ENCODE assay signal across 9 cellular contexts in genomic region chr22:38080847-38081635, GRCh38. TPM values are rescaled to one million over a fixed set of nuclear protein-coding genes. Genes with fewer than 3 reads are reported as not detected.
A peak's percentile ranks its signal among the peaks of the same experiment; 100 is the strongest.
DNase-seq lines count a peak whose midpoint lies in the region; ATAC-seq, FAIRE-seq and TF ChIP-seq lines count a peak whose summit lies in the region.
"Had no signal": no experiment of that assay in that cellular context is flagged by ENCODE, and none has a peak within 500 bp of the region (broad histone marks: within the 10 kb centered on the region; RNA-seq: fewer than 3 reads in every experiment).

No MANE protein-coding gene starts in this region.

- no peak for TF ChIP-seq POLR2A in GM12891 (IDR thresholded peaks at IDR 0.05; ENCODE audit: low read depth, low read length)

- DNase-seq in stimulated activated CD4-positive, alpha-beta T cell treated with anti-CD3 and anti-CD28 coated beads, Interleukin-12 subunit alpha, Interleukin-12 subunit beta, amount 100 ng/mL, for 4 hours = peak; percentile 13
- no peak for DNase-seq in stimulated activated CD4-positive, alpha-beta T cell treated with anti-CD3 and anti-CD28 coated beads, Interleukin-4, amount 100 ng/mL, for 4 hours
- no peak for DNase-seq in effector memory CD8-positive, alpha-beta T cell
- DNase-seq in memory B cell (ENCODE audit: low spot score in 2 of 2) = no peak
- no peak for DNase-seq in GM10266 (ENCODE audit: extremely low spot score)
- DNase-seq in RCC 7860 (ENCODE audit: low spot score) = no peak
- DNase-seq in GM12891 (ENCODE audit: insufficient read length, low spot score) = no peak

- FAIRE-seq in RCC 7860 (lab: Jason Lieb, UNC) (no peak), GM12891 (lab: Jason Lieb, UNC) (no peak)

- peak; percentile 50 for ATAC-seq in effector memory CD8-positive, alpha-beta T cell (replicated peaks)
- ATAC-seq in memory B cell (ENCODE audit: low read depth) (peak; percentile 41), HG02763 (IDR thresholded peaks at IDR 0.05; ENCODE audit: unreplicated experiment) (no peak)

- H3K36me3 Mint-ChIP-seq in effector memory CD8-positive, alpha-beta T cell (ENCODE audit: insufficient read depth) = peaks cover 6% of the 10 kb centered on the region
- peaks cover 2% of the 10 kb centered on the region for H3K36me3 Mint-ChIP-seq in memory B cell
- H3K36me3 Mint-ChIP-seq: activated naive CD4-positive, alpha-beta T cell treated with anti-CD3 and anti-CD28 coated beads, Interleukin-2, amount 50 U/mL, for 24 hours had no signal

- H3K27me3 Mint-ChIP-seq in effector memory CD8-positive, alpha-beta T cell = peaks cover 15 to 34% of the 10 kb centered on the region in 2 donors
- H3K27me3 Mint-ChIP-seq in memory B cell = peaks cover 10% of the 10 kb centered on the region

- H3K9me3 Mint-ChIP-seq in effector memory CD8-positive, alpha-beta T cell = no peaks in the 10 kb centered on the region
- no peaks in the 10 kb centered on the region for H3K9me3 Mint-ChIP-seq in memory B cell
- H3K9me3 Mint-ChIP-seq: activated naive CD4-positive, alpha-beta T cell treated with anti-CD3 and anti-CD28 coated beads, Interleukin-2, amount 50 U/mL, for 24 hours had no signal

- peaks cover 1 to 5% of the 10 kb centered on the region in 2 donors for H3K4me1 Mint-ChIP-seq in effector memory CD8-positive, alpha-beta T cell (ENCODE audit: low read depth in 2 of 2)
- H3K4me1 Mint-ChIP-seq in memory B cell = peaks cover 3% of the 10 kb centered on the region
- H3K4me1 Mint-ChIP-seq: activated naive CD4-positive, alpha-beta T cell treated with anti-CD3 and anti-CD28 coated beads, Interleukin-2, amount 50 U/mL, for 24 hours had no signal

- H3K27ac Mint-ChIP-seq in effector memory CD8-positive, alpha-beta T cell = no peak overlapping the region
- H3K27ac Mint-ChIP-seq in memory B cell = no peak overlapping the region
- H3K27ac Mint-ChIP-seq: activated naive CD4-positive, alpha-beta T cell treated with anti-CD3 and anti-CD28 coated beads, Interleukin-2, amount 50 U/mL, for 24 hours had no signal

- H3K4me3 Mint-ChIP-seq in effector memory CD8-positive, alpha-beta T cell = peak overlapping the region in 1 of 2 donors; percentile 29
- H3K4me3 Mint-ChIP-seq in memory B cell = peak overlapping the region; percentile 14
- H3K4me3 Mint-ChIP-seq: activated naive CD4-positive, alpha-beta T cell treated with anti-CD3 and anti-CD28 coated beads, Interleukin-2, amount 50 U/mL, for 24 hours had no signal

- no peak for TF ChIP-seq CTCF in GM10266 (IDR thresholded peaks at IDR 0.05; ENCODE audit: control insufficient read depth, insufficient read depth, low read depth, missing control alignments)

TF ChIP-seq in GM12891, 5 proteins besides CTCF, POLR2A, EP300 and RAD21:
- TF ChIP-seq POLR2AphosphoS5 (IDR thresholded peaks at IDR 0.05; ENCODE audit: low read depth, low read length) = no peak
- no peak for TF ChIP-seq SPI1 (IDR thresholded peaks at IDR 0.05; ENCODE audit: low read depth, low read length)
- TF ChIP-seq POU2F2 (IDR thresholded peaks at IDR 0.05; ENCODE audit: low read depth, low read length) = no peak
- no peak for TF ChIP-seq PAX5 (IDR thresholded peaks at IDR 0.05; ENCODE audit: insufficient read depth, low read length, severe bottlenecking)
- no peak for TF ChIP-seq TAF1 (IDR thresholded peaks at IDR 0.05; ENCODE audit: low read depth, low read length)

RNA-seq across cellular contexts. Expression of gene SLC16A8, which starts 2.9 kb away (rescaled TPM):
- polyA plus RNA-seq in GM12891 (2012; ENCODE audit: low read depth, missing spikeins) = 0.36 TPM

RNA-seq across cellular contexts. Expression of gene PICK1, which starts 23.8 kb away (rescaled TPM):
- 9.6 TPM for polyA plus RNA-seq in GM12891 (2012; ENCODE audit: low read depth, missing spikeins)

RNA-seq across cellular contexts. Expression of gene BAIAP2L2, which starts 29.4 kb away (rescaled TPM):
- 0.50 TPM for polyA plus RNA-seq in GM12891 (2012; ENCODE audit: low read depth, missing spikeins)
